8 cellular contexts compared by ENCODE assay signal in genomic region chr11:67428052-67429001, GRCh38. TPM values are rescaled to one million over a fixed set of nuclear protein-coding genes. Genes with fewer than 3 reads are reported as not detected.
DNase-seq lines count a peak whose midpoint lies in the region; ATAC-seq, FAIRE-seq and TF ChIP-seq lines count a peak whose summit lies in the region.

TSS of gene RPS6KB2 (plus strand) at chr11:67428494. CDS start at chr11:67428546, 52 bp downstream.

- peak within 1 kb of the TSS; percentile 76 to 98 (median 89) for H3K4me3 ChIP-seq in breast epithelium
- peak within 1 kb of the TSS; percentile 96 for H3K4me3 ChIP-seq in iPS-18c (ENCODE audit: insufficient read depth, low read depth, low read length)
- H3K4me3 ChIP-seq in skeletal muscle tissue (ENCODE audit: low read length in 3 of 3), result peak within 1 kb of the TSS; percentile 93 to 94 (median 94)

- H3K27me3 ChIP-seq in breast epithelium (no peaks in the 10 kb centered on the region), skeletal muscle tissue (ENCODE audit: control insufficient read depth in 3 of 3, insufficient read depth in 3 of 3, low read length in 3 of 3) (no peaks in the 10 kb centered on the region)

- intact Hi-C loops in breast epithelium (cut with DNase I; ENCODE audit: low total_unique reads), result no loop called here

- TF ChIP-seq CTCF in VCaP (conservative IDR thresholded peaks at IDR 0.05) (no peak), breast epithelium (IDR thresholded peaks at IDR 0.05) (peak in 1 of 3 donors; percentile 7)

- DNase-seq in NCI-H2196 treated with DMSO at 0.1 percent for 48 hours (lab: John Stamatoyannopoulos, UW; ENCODE audit: unreplicated experiment) (peak; percentile 89), breast epithelium (ENCODE audit: low spot score in 2 of 2) (peak; percentile 98 to 99)

- H3K36me3 ChIP-seq in breast epithelium, result no peaks in the 10 kb centered on the region
- H3K36me3 ChIP-seq in skeletal muscle tissue (ENCODE audit: control insufficient read depth in 3 of 3, insufficient read depth in 3 of 3, low read length in 3 of 3), result peaks cover 27 to 47% (median 37%) of the 10 kb centered on the region in 3 donors

- peak; percentile 91 for TF ChIP-seq POLR2A in breast epithelium (IDR thresholded peaks at IDR 0.05)

- FAIRE-seq in A204.1 (lab: Jason Lieb, UNC), result peak; percentile 77

- H3K9me3 ChIP-seq in breast epithelium (no peaks in the 10 kb centered on the region), iPS-18c (ENCODE audit: control insufficient read depth, insufficient read depth, low read length) (no peaks in the 10 kb centered on the region), skeletal muscle tissue (ENCODE audit: control insufficient read depth in 3 of 3, low read length in 3 of 3) (no peaks in the 10 kb centered on the region)

- ATAC-seq in GM18867 (IDR thresholded peaks at IDR 0.05; ENCODE audit: unreplicated experiment), result peak; percentile 81
- peak; percentile 71 for ATAC-seq in HG03108 (IDR thresholded peaks at IDR 0.05; ENCODE audit: unreplicated experiment)

- peak within 1 kb of the TSS; percentile 97 to 99 (median 98) for H3K9ac ChIP-seq in skeletal muscle tissue (ENCODE audit: low read depth in 1 of 3, low read length in 3 of 3)

- H3K27ac ChIP-seq in VCaP, result peak within 1 kb of the TSS; percentile 95
- H3K27ac ChIP-seq in breast epithelium, result peak within 1 kb of the TSS; percentile 94 to 95
- H3K27ac ChIP-seq in skeletal muscle tissue (ENCODE audit: low read depth, low read length), result peak within 1 kb of the TSS; percentile 90

- H3K4me1 ChIP-seq in breast epithelium, result peaks cover 0 to 12% of the 10 kb centered on the region in 2 donors
- H3K4me1 ChIP-seq in skeletal muscle tissue (ENCODE audit: control insufficient read depth in 3 of 3, insufficient read depth in 3 of 3, low read length in 3 of 3), result peaks cover 15 to 30% (median 16%) of the 10 kb centered on the region in 3 donors

RNA-seq across cellular contexts. Expression of gene RPS6KB2, which starts in this region (rescaled TPM):
- total RNA-seq in breast epithelium, result 10 to 100 TPM; 28.0 to 41.6 (median 40.1) TPM
- total RNA-seq in skeletal muscle tissue, result 23.5 TPM

Comparison
In these comparisons a context has a peak if more than half of its experiments do, and no peak if none do; other contexts are left out.
1. Peak in every context shown above with its lines: DNase-seq, ATAC-seq, H3K4me3 ChIP-seq and H3K27ac ChIP-seq.